Comparison of ENCODE assay signal across 8 cellular contexts in genomic region chr5:78638423-78638822, GRCh38. TPM values are rescaled to one million over a fixed set of nuclear protein-coding genes. Genes with fewer than 3 reads are reported as not detected.
DNase-seq lines count a peak whose midpoint lies in the region; ATAC-seq and TF ChIP-seq lines count a peak whose summit lies in the region.

No MANE protein-coding gene starts in this region.

- no peak overlapping the region for H3K4me3 Mint-ChIP-seq in stimulated activated naive B cell treated with anti-CD40 and anti-IgM and Interleukin-4, amounts not matched to agents 10 μg/mL and 1 μg/mL and 100 μg/mL, for 72 hours
- H3K4me3 Mint-ChIP-seq in glutamatergic neuron (ENCODE audit: unreplicated experiment), result no peak overlapping the region

- peaks cover 36 to 53% of the 10 kb centered on the region in 2 donors for H3K4me1 Mint-ChIP-seq in stimulated activated naive B cell treated with anti-CD40 and anti-IgM and Interleukin-4, amounts not matched to agents 10 μg/mL and 1 μg/mL and 100 μg/mL, for 72 hours
- H3K4me1 Mint-ChIP-seq in glutamatergic neuron (ENCODE audit: low read depth, unreplicated experiment), result peaks cover 4% of the 10 kb centered on the region

- H3K27me3 Mint-ChIP-seq in stimulated activated naive B cell treated with anti-CD40 and anti-IgM and Interleukin-4, amounts not matched to agents 10 μg/mL and 1 μg/mL and 100 μg/mL, for 72 hours, result no peaks in the 10 kb centered on the region
- H3K27me3 Mint-ChIP-seq in glutamatergic neuron (ENCODE audit: unreplicated experiment), result peaks cover 5% of the 10 kb centered on the region

- no peak for ATAC-seq in stimulated activated naive B cell treated with anti-CD40 and anti-IgM and Interleukin-4, amounts not matched to agents 10 μg/mL and 1 μg/mL and 100 μg/mL, for 72 hours (replicated peaks)
- no peak for ATAC-seq in HG03196 (IDR thresholded peaks at IDR 0.05; ENCODE audit: unreplicated experiment)

- no peak for TF ChIP-seq CTCF in glutamatergic neuron (IDR thresholded peaks at IDR 0.05; ENCODE audit: partially characterized antibody, unreplicated experiment)

- H3K27ac Mint-ChIP-seq in stimulated activated naive B cell treated with anti-CD40 and anti-IgM and Interleukin-4, amounts not matched to agents 10 μg/mL and 1 μg/mL and 100 μg/mL, for 72 hours, result no peak overlapping the region
- no peak overlapping the region for H3K27ac Mint-ChIP-seq in glutamatergic neuron (ENCODE audit: unreplicated experiment)

- no peaks in the 10 kb centered on the region for H3K36me3 ChIP-seq in esophagus (ENCODE audit: control insufficient read depth in 2 of 2, insufficient read depth in 2 of 2, low read length in 1 of 2)

- H3K4me3 ChIP-seq in esophagus (ENCODE audit: low read depth in 1 of 2, low read length in 2 of 2), result no peak overlapping the region

- peaks cover 9 to 20% of the 10 kb centered on the region in 2 donors for H3K36me3 Mint-ChIP-seq in stimulated activated naive B cell treated with anti-CD40 and anti-IgM and Interleukin-4, amounts not matched to agents 10 μg/mL and 1 μg/mL and 100 μg/mL, for 72 hours
- no peaks in the 10 kb centered on the region for H3K36me3 Mint-ChIP-seq in glutamatergic neuron (ENCODE audit: unreplicated experiment)

- H3K9me3 ChIP-seq in esophagus (ENCODE audit: control insufficient read depth in 2 of 2, insufficient read depth in 1 of 2, low read depth in 1 of 2, low read length in 1 of 2), result no peaks in the 10 kb centered on the region

- no peaks in the 10 kb centered on the region for H3K27me3 ChIP-seq in esophagus (ENCODE audit: control insufficient read depth in 1 of 2, insufficient read depth in 2 of 2, low read length in 2 of 2)

- DNase-seq in Ammon's horn (ENCODE audit: low spot score), result peak; percentile 59
- DNase-seq in NCI-H510A treated with DMSO at 0.1 percent for 48 hours (lab: John Stamatoyannopoulos, UW), result peak; percentile 60
- peak; percentile 91 for DNase-seq in myocyte (ENCODE audit: low read depth)
- DNase-seq in stimulated activated naive B cell treated with anti-CD40 and anti-IgM and Interleukin-4, amounts not matched to agents 10 μg/mL and 1 μg/mL and 100 μg/mL, for 72 hours, result no peak
- DNase-seq in activated T-cell treated with anti-CD3 and anti-CD28 coated beads, Interleukin-2, amount 50 U/mL, for 48 hours, result no peak
- no peak for DNase-seq in glutamatergic neuron

- peaks cover 0 to 4% of the 10 kb centered on the region in 2 donors for H3K4me1 ChIP-seq in esophagus (ENCODE audit: control insufficient read depth in 2 of 2, insufficient read depth in 2 of 2, low read length in 1 of 2)

- 23 to 33% methylated on average over 10 of the region's 10 CpGs for WGBS in esophagus, 2 donors

- peak overlapping the region; percentile 17 to 21 for H3K27ac ChIP-seq in esophagus (ENCODE audit: low read depth in 2 of 2, low read length in 1 of 2)

- H3K9me3 Mint-ChIP-seq in stimulated activated naive B cell treated with anti-CD40 and anti-IgM and Interleukin-4, amounts not matched to agents 10 μg/mL and 1 μg/mL and 100 μg/mL, for 72 hours, result no peaks in the 10 kb centered on the region
- H3K9me3 Mint-ChIP-seq in glutamatergic neuron (ENCODE audit: unreplicated experiment), result no peaks in the 10 kb centered on the region

RNA-seq across cellular contexts. Expression of gene LHFPL2, which starts 10.1 kb away (rescaled TPM):
- 1 to 10 TPM in 1 of 2 donors, under 1 TPM in 1; 0.84 to 1.4 TPM for polyA plus RNA-seq in esophagus
- total RNA-seq in myocyte (30.0 and 35.4 TPM in 2 replicates), glutamatergic neuron (ENCODE audit: unreplicated experiment) (2.5 TPM)
- polyA plus RNA-seq in myocyte (2012), result 46.3 TPM

Comparison
In these comparisons a context has a peak if more than half of its experiments do, and no peak if none do; other contexts are left out.
1. DNase-seq: peak in Ammon's horn (single experiment), NCI-H510A treated with DMSO at 0.1 percent for 48 hours (single experiment) and myocyte (single experiment); none in stimulated activated naive B cell treated with anti-CD40 and anti-IgM and Interleukin-4, amounts not matched to agents 10 μg/mL and 1 μg/mL and 100 μg/mL, for 72 hours (single experiment), activated T-cell treated with anti-CD3 and anti-CD28 coated beads, Interleukin-2, amount 50 U/mL, for 48 hours (0 of 2) and glutamatergic neuron (single experiment).